1 cellular context compared by ENCODE assay signal in the genomic region with DNA sequence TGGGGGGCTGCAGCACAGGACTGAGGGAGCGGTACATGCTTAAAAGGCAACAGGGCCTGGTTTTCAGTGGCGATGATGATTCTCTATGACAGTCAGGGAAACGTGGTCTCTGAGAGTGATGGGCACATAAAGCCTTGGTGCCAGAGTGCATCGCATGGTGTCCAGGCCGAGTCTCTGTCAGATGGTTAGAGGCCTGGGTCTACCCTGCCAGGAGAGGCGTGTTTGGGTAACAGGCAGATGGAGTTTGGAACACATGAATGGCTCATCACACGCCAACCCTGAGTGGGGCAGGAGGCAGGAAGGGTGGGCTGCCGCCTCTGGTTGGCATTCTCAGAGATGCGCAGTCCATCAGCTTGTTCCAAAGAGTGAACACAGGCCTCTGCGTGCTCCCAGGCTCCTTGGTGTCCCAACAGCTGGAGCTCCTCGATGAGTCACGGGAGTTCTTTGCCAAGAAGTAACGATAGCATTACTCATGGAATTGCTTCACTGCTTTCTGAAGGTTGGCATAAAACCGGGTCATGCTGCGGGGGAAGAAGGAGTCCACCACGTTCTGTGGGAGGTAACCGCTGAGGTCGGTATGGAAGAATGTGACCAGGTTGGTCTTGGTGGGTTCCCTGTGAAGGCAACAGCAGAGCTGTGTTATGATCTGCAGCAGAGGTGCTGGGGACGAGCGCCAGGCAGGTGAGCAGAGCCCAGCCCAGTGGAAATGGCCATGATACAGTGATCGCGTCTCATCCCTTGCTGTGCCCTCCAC.
TF ChIP-seq lines count a peak whose summit lies in the region.

No MANE protein-coding gene starts in this region.

TF ChIP-seq in HepG2, 621 proteins besides CTCF, POLR2A, EP300 and RAD21 (continued from another document):
- TF ChIP-seq POGK (CRISPR knock-in tag; conservative IDR thresholded peaks at IDR 0.05) (no peak), XRCC5 (optimal IDR thresholded peaks at IDR 0.05; ENCODE audit: low read length) (no peak), GZF1 (CRISPR knock-in tag; IDR thresholded peaks at IDR 0.05) (no peak)
